In genomic region chr22:28341001-28341400, GRCh38 we compare ENCODE assay signal across 21 cellular contexts.
A peak's percentile ranks its signal among the peaks of the same experiment; 100 is the strongest.
DNase-seq lines count a peak whose midpoint lies in the region; ATAC-seq and TF ChIP-seq lines count a peak whose summit lies in the region.
"Had no signal": no experiment of that assay in that cellular context is flagged by ENCODE, and none has a peak within 500 bp of the region (broad histone marks: within the 10 kb centered on the region; RNA-seq: fewer than 3 reads in every experiment).

No MANE protein-coding gene starts in this region.

- peaks cover 25% of the 10 kb centered on the region for H3K36me3 Mint-ChIP-seq in WTC11
- H3K36me3 Mint-ChIP-seq in stimulated activated naive B cell treated with anti-CD40 and anti-IgM and Interleukin-4, amounts not matched to agents 10 μg/mL and 1 μg/mL and 100 μg/mL, for 72 hours: peaks cover 0 to 3% of the 10 kb centered on the region in 2 donors

- H3K9me3 Mint-ChIP-seq in WTC11: peaks cover 26% of the 10 kb centered on the region
- H3K9me3 Mint-ChIP-seq in stimulated activated naive B cell treated with anti-CD40 and anti-IgM and Interleukin-4, amounts not matched to agents 10 μg/mL and 1 μg/mL and 100 μg/mL, for 72 hours: no peaks in the 10 kb centered on the region
- H3K9me3 Mint-ChIP-seq: central memory CD8-positive, alpha-beta T cell had no signal

- DNase-seq in AG20443 (ENCODE audit: low spot score) (peak; percentile 21), astrocyte of the cerebellum (ENCODE audit: low read depth) (peak; percentile 18), foreskin melanocyte (peak; percentile 83), WTC11 (ENCODE audit: low spot score) (no peak)
- DNase-seq in stimulated activated naive B cell treated with anti-CD40 and anti-IgM and Interleukin-4, amounts not matched to agents 10 μg/mL and 1 μg/mL and 100 μg/mL, for 72 hours: no peak
- DNase-seq in activated CD4-positive, alpha-beta T cell treated with anti-CD3 and anti-CD28 coated beads for 4 hours: no peak
- DNase-seq: activated CD8-positive, alpha-beta T cell treated with anti-CD3 and anti-CD28 coated beads, Interleukin-2, amount 10 ng/mL, durations not matched to agents 7 days and 5 days; activated naive CD8-positive, alpha-beta T cell treated with anti-CD3 and anti-CD28 coated beads, Interleukin-2, amount 50 U/mL, for 24 hours; activated T-cell treated with anti-CD3 and anti-CD28 coated beads, Interleukin-2, amount 50 U/mL, for 72 hours; Caco-2; effector CD8-positive, alpha-beta T cell; GF-D8; mucosa of descending colon; NCI-H1105 treated with DMSO at 0.1 percent for 48 hours; NCI-H82; nucleus accumbens; sigmoid colon had no signal

- no peak overlapping the region for H3K4me3 ChIP-seq in astrocyte of the cerebellum (ENCODE audit: low read depth, low read length)
- H3K4me3 ChIP-seq: mucosa of descending colon, sigmoid colon had no signal

- H3K27me3 Mint-ChIP-seq in WTC11 (ENCODE audit: low read depth): peaks cover 7% of the 10 kb centered on the region
- peaks cover 10 to 21% of the 10 kb centered on the region in 2 donors for H3K27me3 Mint-ChIP-seq in stimulated activated naive B cell treated with anti-CD40 and anti-IgM and Interleukin-4, amounts not matched to agents 10 μg/mL and 1 μg/mL and 100 μg/mL, for 72 hours

- no peak overlapping the region for H3K27ac Mint-ChIP-seq in WTC11
- H3K27ac Mint-ChIP-seq in stimulated activated naive B cell treated with anti-CD40 and anti-IgM and Interleukin-4, amounts not matched to agents 10 μg/mL and 1 μg/mL and 100 μg/mL, for 72 hours: no peak overlapping the region
- H3K27ac Mint-ChIP-seq: activated CD8-positive, alpha-beta T cell treated with anti-CD3 and anti-CD28 coated beads, Interleukin-2, amount 10 ng/mL, durations not matched to agents 7 days and 5 days; activated naive CD8-positive, alpha-beta T cell treated with anti-CD3 and anti-CD28 coated beads, Interleukin-2, amount 50 U/mL, for 24 hours; activated T-cell treated with anti-CD3 and anti-CD28 coated beads, Interleukin-2, amount 50 U/mL, for 72 hours had no signal

- peak; percentile 28; the same call in 1 of the 2 replicates for TF ChIP-seq EP300 in Ishikawa (IDR thresholded peaks at IDR 0.05; ENCODE audit: borderline replicate concordance)

- H3K4me1 Mint-ChIP-seq in WTC11: peaks cover 6% of the 10 kb centered on the region; the same call in 1 of the 2 replicates
- no peaks in the 10 kb centered on the region for H3K4me1 Mint-ChIP-seq in stimulated activated naive B cell treated with anti-CD40 and anti-IgM and Interleukin-4, amounts not matched to agents 10 μg/mL and 1 μg/mL and 100 μg/mL, for 72 hours
- H3K4me1 Mint-ChIP-seq: activated naive CD8-positive, alpha-beta T cell treated with anti-CD3 and anti-CD28 coated beads, Interleukin-2, amount 50 U/mL, for 24 hours; central memory CD8-positive, alpha-beta T cell had no signal

- in situ Hi-C loops in astrocyte of the cerebellum (cut with HindIII; ENCODE audit: low sequenced_read_pairs): no loop called here

- H3K4me3 Mint-ChIP-seq in WTC11: no peak overlapping the region
- no peak overlapping the region for H3K4me3 Mint-ChIP-seq in stimulated activated naive B cell treated with anti-CD40 and anti-IgM and Interleukin-4, amounts not matched to agents 10 μg/mL and 1 μg/mL and 100 μg/mL, for 72 hours
- H3K4me3 Mint-ChIP-seq: activated CD8-positive, alpha-beta T cell treated with anti-CD3 and anti-CD28 coated beads, Interleukin-2, amount 10 ng/mL, durations not matched to agents 7 days and 5 days; activated naive CD8-positive, alpha-beta T cell treated with anti-CD3 and anti-CD28 coated beads, Interleukin-2, amount 50 U/mL, for 24 hours; activated T-cell treated with anti-CD3 and anti-CD28 coated beads, Interleukin-2, amount 50 U/mL, for 72 hours; central memory CD8-positive, alpha-beta T cell had no signal

- TF ChIP-seq CTCF in astrocyte of the cerebellum (IDR thresholded peaks at IDR 0.05; ENCODE audit: low read depth, low read length, missing control alignments) (no peak), WTC11 (IDR thresholded peaks at IDR 0.05) (no peak)

- no peak for TF ChIP-seq RAD21 in Ishikawa (IDR thresholded peaks at IDR 0.05; ENCODE audit: low read depth)

- CTCF ChIA-PET in WTC11 (lab: Charles Lee): no interaction called here

- POLR2A ChIA-PET in WTC11 (lab: Charles Lee): no interaction called here

- ATAC-seq in GM18517 (IDR thresholded peaks at IDR 0.05; ENCODE audit: unreplicated experiment): no peak
- no peak for ATAC-seq in WTC11
- ATAC-seq in stimulated activated naive B cell treated with anti-CD40 and anti-IgM and Interleukin-4, amounts not matched to agents 10 μg/mL and 1 μg/mL and 100 μg/mL, for 72 hours (replicated peaks): no peak
- ATAC-seq: activated CD8-positive, alpha-beta T cell treated with anti-CD3 and anti-CD28 coated beads, Interleukin-2, amount 10 ng/mL, durations not matched to agents 7 days and 5 days; activated naive CD8-positive, alpha-beta T cell treated with anti-CD3 and anti-CD28 coated beads, Interleukin-2, amount 50 U/mL, for 24 hours; activated T-cell treated with anti-CD3 and anti-CD28 coated beads, Interleukin-2, amount 50 U/mL, for 72 hours; left lobe of liver; mucosa of descending colon had no signal

TF ChIP-seq in Ishikawa, 13 proteins besides CTCF, POLR2A, EP300 and RAD21:
- no peak for TF ChIP-seq EGR1 (IDR thresholded peaks at IDR 0.05)
- TF ChIP-seq NFIC (IDR thresholded peaks at IDR 0.05): peak; percentile 53; the same call in 1 of the 2 replicates
TF ChIP-seq in Ishikawa: peak in this region for 1.

TF ChIP-seq in WTC11, 78 proteins besides CTCF, POLR2A, EP300 and RAD21 (continues in another document):
- TF ChIP-seq PREB (CRISPR knock-in tag; IDR thresholded peaks at IDR 0.05; ENCODE audit: borderline replicate concordance) (no peak), USF1 (CRISPR knock-in tag; IDR thresholded peaks at IDR 0.05) (no peak), NR1H2 (CRISPR knock-in tag; IDR thresholded peaks at IDR 0.05) (no peak), ZNF281 (CRISPR knock-in tag; IDR thresholded peaks at IDR 0.05) (no peak), ZMAT4 (CRISPR knock-in tag; IDR thresholded peaks at IDR 0.05) (no peak), FOXP4 (CRISPR knock-in tag; IDR thresholded peaks at IDR 0.05) (no peak), ZBTB21 (CRISPR knock-in tag; IDR thresholded peaks at IDR 0.05; ENCODE audit: borderline replicate concordance) (no peak)

Comparison
In these comparisons a context has a peak if more than half of its experiments do, and no peak if none do; other contexts are left out.
1. DNase-seq: peak in AG20443 (single experiment), astrocyte of the cerebellum (single experiment) and foreskin melanocyte (single experiment); none in WTC11 (single experiment), stimulated activated naive B cell treated with anti-CD40 and anti-IgM and Interleukin-4, amounts not matched to agents 10 μg/mL and 1 μg/mL and 100 μg/mL, for 72 hours (single experiment) and activated CD4-positive, alpha-beta T cell treated with anti-CD3 and anti-CD28 coated beads for 4 hours (0 of 2).